ENCODE assay signal across 1 cellular context in the genomic region with DNA sequence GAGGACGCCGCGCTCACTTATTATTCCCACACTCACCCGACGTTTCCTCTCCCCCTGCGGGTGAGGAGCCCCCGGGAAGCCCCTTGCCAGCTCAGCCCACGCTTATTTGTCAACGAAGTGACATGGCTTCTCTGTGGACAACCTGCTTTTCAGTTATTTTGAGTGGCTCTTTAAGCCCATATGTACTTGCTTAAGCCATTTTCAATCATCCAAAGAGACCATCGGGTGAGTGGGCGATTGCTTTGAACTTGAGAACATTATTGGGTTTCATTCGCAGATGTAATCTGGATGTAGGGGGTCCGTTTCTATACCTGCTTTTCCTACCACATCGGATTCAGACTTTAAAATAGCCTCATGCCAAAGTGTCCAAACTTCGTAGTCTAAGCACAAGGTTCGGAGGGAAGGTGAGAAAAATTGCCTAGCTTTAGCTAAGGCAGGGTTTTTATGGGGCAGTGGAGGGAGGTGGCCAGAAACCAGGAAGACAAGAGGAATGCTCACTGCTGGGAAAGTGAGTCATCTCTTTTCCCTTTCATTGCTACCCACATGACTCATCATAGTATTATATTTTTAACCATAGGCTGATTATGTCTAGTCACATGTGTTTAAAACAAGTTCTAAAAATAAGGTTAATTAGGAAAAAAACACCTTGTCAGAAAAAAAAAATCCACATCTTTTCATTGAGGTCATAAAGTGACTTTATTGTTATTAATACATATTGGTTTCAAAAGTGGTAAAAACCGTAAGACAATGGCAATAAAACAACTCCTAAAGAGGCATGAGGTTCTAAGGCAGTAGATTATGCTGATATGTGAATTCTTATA.
TF ChIP-seq lines count a peak whose summit lies in the region.

No MANE protein-coding gene starts in this region.

TF ChIP-seq in K562, 482 proteins besides CTCF, POLR2A, EP300 and RAD21 (continued from another document and continues in another):
- TF ChIP-seq, protein P1, sequence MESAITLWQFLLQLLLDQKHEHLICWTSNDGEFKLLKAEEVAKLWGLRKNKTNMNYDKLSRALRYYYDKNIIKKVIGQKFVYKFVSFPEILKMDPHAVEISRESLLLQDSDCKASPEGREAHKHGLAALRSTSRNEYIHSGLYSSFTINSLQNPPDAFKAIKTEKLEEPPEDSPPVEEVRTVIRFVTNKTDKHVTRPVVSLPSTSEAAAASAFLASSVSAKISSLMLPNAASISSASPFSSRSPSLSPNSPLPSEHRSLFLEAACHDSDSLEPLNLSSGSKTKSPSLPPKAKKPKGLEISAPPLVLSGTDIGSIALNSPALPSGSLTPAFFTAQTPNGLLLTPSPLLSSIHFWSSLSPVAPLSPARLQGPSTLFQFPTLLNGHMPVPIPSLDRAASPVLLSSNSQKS (CRISPR knock-in tag; IDR thresholded peaks at IDR 0.05), result no peak
- TF ChIP-seq ZNF644 (tag; IDR thresholded peaks at IDR 0.05; ENCODE audit: low read depth), result peak; percentile 76
- TF ChIP-seq HNRNPUL1 (IDR thresholded peaks at IDR 0.05; ENCODE audit: low read length), result no peak
- TF ChIP-seq EP400 (IDR thresholded peaks at IDR 0.05), result peak; percentile 24; the same call in 1 of the 2 replicates
- TF ChIP-seq, protein P2, sequence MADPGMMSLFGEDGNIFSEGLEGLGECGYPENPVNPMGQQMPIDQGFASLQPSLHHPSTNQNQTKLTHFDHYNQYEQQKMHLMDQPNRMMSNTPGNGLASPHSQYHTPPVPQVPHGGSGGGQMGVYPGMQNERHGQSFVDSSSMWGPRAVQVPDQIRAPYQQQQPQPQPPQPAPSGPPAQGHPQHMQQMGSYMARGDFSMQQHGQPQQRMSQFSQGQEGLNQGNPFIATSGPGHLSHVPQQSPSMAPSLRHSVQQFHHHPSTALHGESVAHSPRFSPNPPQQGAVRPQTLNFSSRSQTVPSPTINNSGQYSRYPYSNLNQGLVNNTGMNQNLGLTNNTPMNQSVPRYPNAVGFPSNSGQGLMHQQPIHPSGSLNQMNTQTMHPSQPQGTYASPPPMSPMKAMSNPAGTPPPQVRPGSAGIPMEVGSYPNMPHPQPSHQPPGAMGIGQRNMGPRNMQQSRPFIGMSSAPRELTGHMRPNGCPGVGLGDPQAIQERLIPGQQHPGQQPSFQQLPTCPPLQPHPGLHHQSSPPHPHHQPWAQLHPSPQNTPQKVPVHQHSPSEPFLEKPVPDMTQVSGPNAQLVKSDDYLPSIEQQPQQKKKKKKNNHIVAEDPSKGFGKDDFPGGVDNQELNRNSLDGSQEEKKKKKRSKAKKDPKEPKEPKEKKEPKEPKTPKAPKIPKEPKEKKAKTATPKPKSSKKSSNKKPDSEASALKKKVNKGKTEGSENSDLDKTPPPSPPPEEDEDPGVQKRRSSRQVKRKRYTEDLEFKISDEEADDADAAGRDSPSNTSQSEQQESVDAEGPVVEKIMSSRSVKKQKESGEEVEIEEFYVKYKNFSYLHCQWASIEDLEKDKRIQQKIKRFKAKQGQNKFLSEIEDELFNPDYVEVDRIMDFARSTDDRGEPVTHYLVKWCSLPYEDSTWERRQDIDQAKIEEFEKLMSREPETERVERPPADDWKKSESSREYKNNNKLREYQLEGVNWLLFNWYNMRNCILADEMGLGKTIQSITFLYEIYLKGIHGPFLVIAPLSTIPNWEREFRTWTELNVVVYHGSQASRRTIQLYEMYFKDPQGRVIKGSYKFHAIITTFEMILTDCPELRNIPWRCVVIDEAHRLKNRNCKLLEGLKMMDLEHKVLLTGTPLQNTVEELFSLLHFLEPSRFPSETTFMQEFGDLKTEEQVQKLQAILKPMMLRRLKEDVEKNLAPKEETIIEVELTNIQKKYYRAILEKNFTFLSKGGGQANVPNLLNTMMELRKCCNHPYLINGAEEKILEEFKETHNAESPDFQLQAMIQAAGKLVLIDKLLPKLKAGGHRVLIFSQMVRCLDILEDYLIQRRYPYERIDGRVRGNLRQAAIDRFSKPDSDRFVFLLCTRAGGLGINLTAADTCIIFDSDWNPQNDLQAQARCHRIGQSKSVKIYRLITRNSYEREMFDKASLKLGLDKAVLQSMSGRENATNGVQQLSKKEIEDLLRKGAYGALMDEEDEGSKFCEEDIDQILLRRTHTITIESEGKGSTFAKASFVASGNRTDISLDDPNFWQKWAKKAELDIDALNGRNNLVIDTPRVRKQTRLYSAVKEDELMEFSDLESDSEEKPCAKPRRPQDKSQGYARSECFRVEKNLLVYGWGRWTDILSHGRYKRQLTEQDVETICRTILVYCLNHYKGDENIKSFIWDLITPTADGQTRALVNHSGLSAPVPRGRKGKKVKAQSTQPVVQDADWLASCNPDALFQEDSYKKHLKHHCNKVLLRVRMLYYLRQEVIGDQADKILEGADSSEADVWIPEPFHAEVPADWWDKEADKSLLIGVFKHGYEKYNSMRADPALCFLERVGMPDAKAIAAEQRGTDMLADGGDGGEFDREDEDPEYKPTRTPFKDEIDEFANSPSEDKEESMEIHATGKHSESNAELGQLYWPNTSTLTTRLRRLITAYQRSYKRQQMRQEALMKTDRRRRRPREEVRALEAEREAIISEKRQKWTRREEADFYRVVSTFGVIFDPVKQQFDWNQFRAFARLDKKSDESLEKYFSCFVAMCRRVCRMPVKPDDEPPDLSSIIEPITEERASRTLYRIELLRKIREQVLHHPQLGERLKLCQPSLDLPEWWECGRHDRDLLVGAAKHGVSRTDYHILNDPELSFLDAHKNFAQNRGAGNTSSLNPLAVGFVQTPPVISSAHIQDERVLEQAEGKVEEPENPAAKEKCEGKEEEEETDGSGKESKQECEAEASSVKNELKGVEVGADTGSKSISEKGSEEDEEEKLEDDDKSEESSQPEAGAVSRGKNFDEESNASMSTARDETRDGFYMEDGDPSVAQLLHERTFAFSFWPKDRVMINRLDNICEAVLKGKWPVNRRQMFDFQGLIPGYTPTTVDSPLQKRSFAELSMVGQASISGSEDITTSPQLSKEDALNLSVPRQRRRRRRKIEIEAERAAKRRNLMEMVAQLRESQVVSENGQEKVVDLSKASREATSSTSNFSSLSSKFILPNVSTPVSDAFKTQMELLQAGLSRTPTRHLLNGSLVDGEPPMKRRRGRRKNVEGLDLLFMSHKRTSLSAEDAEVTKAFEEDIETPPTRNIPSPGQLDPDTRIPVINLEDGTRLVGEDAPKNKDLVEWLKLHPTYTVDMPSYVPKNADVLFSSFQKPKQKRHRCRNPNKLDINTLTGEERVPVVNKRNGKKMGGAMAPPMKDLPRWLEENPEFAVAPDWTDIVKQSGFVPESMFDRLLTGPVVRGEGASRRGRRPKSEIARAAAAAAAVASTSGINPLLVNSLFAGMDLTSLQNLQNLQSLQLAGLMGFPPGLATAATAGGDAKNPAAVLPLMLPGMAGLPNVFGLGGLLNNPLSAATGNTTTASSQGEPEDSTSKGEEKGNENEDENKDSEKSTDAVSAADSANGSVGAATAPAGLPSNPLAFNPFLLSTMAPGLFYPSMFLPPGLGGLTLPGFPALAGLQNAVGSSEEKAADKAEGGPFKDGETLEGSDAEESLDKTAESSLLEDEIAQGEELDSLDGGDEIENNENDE (IDR thresholded peaks at IDR 0.05; ENCODE audit: low read depth, low read length), result no peak
- TF ChIP-seq RBM15 (IDR thresholded peaks at IDR 0.05; ENCODE audit: insufficient read depth, low read length), result no peak
- no peak for TF ChIP-seq RHOXF2B (CRISPR knock-in tag; conservative IDR thresholded peaks at IDR 0.05)
- TF ChIP-seq, protein P3, sequence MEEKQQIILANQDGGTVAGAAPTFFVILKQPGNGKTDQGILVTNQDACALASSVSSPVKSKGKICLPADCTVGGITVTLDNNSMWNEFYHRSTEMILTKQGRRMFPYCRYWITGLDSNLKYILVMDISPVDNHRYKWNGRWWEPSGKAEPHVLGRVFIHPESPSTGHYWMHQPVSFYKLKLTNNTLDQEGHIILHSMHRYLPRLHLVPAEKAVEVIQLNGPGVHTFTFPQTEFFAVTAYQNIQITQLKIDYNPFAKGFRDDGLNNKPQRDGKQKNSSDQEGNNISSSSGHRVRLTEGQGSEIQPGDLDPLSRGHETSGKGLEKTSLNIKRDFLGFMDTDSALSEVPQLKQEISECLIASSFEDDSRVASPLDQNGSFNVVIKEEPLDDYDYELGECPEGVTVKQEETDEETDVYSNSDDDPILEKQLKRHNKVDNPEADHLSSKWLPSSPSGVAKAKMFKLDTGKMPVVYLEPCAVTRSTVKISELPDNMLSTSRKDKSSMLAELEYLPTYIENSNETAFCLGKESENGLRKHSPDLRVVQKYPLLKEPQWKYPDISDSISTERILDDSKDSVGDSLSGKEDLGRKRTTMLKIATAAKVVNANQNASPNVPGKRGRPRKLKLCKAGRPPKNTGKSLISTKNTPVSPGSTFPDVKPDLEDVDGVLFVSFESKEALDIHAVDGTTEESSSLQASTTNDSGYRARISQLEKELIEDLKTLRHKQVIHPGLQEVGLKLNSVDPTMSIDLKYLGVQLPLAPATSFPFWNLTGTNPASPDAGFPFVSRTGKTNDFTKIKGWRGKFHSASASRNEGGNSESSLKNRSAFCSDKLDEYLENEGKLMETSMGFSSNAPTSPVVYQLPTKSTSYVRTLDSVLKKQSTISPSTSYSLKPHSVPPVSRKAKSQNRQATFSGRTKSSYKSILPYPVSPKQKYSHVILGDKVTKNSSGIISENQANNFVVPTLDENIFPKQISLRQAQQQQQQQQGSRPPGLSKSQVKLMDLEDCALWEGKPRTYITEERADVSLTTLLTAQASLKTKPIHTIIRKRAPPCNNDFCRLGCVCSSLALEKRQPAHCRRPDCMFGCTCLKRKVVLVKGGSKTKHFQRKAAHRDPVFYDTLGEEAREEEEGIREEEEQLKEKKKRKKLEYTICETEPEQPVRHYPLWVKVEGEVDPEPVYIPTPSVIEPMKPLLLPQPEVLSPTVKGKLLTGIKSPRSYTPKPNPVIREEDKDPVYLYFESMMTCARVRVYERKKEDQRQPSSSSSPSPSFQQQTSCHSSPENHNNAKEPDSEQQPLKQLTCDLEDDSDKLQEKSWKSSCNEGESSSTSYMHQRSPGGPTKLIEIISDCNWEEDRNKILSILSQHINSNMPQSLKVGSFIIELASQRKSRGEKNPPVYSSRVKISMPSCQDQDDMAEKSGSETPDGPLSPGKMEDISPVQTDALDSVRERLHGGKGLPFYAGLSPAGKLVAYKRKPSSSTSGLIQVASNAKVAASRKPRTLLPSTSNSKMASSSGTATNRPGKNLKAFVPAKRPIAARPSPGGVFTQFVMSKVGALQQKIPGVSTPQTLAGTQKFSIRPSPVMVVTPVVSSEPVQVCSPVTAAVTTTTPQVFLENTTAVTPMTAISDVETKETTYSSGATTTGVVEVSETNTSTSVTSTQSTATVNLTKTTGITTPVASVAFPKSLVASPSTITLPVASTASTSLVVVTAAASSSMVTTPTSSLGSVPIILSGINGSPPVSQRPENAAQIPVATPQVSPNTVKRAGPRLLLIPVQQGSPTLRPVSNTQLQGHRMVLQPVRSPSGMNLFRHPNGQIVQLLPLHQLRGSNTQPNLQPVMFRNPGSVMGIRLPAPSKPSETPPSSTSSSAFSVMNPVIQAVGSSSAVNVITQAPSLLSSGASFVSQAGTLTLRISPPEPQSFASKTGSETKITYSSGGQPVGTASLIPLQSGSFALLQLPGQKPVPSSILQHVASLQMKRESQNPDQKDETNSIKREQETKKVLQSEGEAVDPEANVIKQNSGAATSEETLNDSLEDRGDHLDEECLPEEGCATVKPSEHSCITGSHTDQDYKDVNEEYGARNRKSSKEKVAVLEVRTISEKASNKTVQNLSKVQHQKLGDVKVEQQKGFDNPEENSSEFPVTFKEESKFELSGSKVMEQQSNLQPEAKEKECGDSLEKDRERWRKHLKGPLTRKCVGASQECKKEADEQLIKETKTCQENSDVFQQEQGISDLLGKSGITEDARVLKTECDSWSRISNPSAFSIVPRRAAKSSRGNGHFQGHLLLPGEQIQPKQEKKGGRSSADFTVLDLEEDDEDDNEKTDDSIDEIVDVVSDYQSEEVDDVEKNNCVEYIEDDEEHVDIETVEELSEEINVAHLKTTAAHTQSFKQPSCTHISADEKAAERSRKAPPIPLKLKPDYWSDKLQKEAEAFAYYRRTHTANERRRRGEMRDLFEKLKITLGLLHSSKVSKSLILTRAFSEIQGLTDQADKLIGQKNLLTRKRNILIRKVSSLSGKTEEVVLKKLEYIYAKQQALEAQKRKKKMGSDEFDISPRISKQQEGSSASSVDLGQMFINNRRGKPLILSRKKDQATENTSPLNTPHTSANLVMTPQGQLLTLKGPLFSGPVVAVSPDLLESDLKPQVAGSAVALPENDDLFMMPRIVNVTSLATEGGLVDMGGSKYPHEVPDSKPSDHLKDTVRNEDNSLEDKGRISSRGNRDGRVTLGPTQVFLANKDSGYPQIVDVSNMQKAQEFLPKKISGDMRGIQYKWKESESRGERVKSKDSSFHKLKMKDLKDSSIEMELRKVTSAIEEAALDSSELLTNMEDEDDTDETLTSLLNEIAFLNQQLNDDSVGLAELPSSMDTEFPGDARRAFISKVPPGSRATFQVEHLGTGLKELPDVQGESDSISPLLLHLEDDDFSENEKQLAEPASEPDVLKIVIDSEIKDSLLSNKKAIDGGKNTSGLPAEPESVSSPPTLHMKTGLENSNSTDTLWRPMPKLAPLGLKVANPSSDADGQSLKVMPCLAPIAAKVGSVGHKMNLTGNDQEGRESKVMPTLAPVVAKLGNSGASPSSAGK (IDR thresholded peaks at IDR 0.05), result peak; percentile 71
- peak; percentile 91 for TF ChIP-seq BACH1 (tag; IDR thresholded peaks at IDR 0.05)
- peak; percentile 87 for TF ChIP-seq ZNF175 (CRISPR knock-in tag; IDR thresholded peaks at IDR 0.05; ENCODE audit: low read depth)
- TF ChIP-seq ZSCAN29 (IDR thresholded peaks at IDR 0.05), result no peak
- no peak for TF ChIP-seq KDM2B (CRISPR knock-in tag; IDR thresholded peaks at IDR 0.05)
- peak; percentile 78; the same call in 1 of the 2 replicates for TF ChIP-seq KLF6 (CRISPR knock-in tag; IDR thresholded peaks at IDR 0.05; ENCODE audit: borderline replicate concordance)
- TF ChIP-seq, protein P4, sequence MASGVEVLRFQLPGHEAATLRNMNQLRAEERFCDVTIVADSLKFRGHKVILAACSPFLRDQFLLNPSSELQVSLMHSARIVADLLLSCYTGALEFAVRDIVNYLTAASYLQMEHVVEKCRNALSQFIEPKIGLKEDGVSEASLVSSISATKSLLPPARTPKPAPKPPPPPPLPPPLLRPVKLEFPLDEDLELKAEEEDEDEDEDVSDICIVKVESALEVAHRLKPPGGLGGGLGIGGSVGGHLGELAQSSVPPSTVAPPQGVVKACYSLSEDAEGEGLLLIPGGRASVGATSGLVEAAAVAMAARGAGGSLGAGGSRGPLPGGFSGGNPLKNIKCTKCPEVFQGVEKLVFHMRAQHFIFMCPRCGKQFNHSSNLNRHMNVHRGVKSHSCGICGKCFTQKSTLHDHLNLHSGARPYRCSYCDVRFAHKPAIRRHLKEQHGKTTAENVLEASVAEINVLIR (CRISPR knock-in tag; IDR thresholded peaks at IDR 0.05), result peak; percentile 53; the same call in 1 of the 2 replicates
- no peak for TF ChIP-seq HMG20A (CRISPR knock-in tag; conservative IDR thresholded peaks at IDR 0.05)
- no peak for TF ChIP-seq STAT5A (IDR thresholded peaks at IDR 0.05; ENCODE audit: borderline replicate concordance, low read length)
- no peak for TF ChIP-seq RBM22 (IDR thresholded peaks at IDR 0.05; ENCODE audit: low read depth, low read length, poor library complexity, severe bottlenecking)
- TF ChIP-seq MCM7 (IDR thresholded peaks at IDR 0.05), result no peak
- peak; percentile 93 for TF ChIP-seq JUNB (CRISPR knock-in tag; conservative IDR thresholded peaks at IDR 0.05)
- TF ChIP-seq, protein P5, sequence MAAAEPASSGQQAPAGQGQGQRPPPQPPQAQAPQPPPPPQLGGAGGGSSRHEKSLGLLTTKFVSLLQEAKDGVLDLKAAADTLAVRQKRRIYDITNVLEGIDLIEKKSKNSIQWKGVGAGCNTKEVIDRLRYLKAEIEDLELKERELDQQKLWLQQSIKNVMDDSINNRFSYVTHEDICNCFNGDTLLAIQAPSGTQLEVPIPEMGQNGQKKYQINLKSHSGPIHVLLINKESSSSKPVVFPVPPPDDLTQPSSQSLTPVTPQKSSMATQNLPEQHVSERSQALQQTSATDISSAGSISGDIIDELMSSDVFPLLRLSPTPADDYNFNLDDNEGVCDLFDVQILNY (CRISPR knock-in tag; IDR thresholded peaks at IDR 0.05), result no peak
